Comparison of ENCODE assay signal across 12 cellular contexts in the genomic region with DNA sequence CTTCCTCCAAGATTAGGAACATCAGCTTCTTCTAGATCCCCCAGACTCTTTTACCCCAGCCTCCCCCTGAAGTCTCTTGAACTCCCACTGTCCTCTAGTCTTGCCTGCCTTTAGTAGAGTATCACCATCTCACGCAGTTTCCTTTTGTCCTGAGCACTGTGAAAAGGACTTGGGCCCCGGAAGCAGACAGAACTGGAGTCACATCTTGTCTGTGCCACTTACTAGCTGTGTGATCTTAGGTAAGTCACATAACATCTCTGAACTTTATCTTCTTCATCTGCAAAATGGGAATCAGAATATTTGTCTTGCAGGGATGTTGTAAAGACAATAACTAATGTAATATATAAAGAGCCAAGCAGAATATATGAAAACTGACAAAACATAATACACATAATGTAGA. TPM values are rescaled to one million over a fixed set of nuclear protein-coding genes. Genes with fewer than 3 reads are reported as not detected.
DNase-seq lines count a peak whose midpoint lies in the region; ATAC-seq, FAIRE-seq and TF ChIP-seq lines count a peak whose summit lies in the region.
"Had no signal": no experiment of that assay in that cellular context is flagged by ENCODE, and none has a peak within 500 bp of the region (broad histone marks: within the 10 kb centered on the region; RNA-seq: fewer than 3 reads in every experiment).

No MANE protein-coding gene starts in this region.

- H3K36me3 Mint-ChIP-seq in type B pancreatic cell: no peaks in the 10 kb centered on the region

- no peak overlapping the region for H3K14ac ChIP-seq in trophoblast cell (ENCODE audit: low read length)

- peak overlapping the region; percentile 77 for H3K18ac ChIP-seq in trophoblast cell (ENCODE audit: low read length)

- intact Hi-C loops in GM12878 (cut with micrococcal nuclease; ENCODE audit: unreplicated experiment): no loop called here

- RAD21 ChIA-PET in GM12878 (lab: Charles Lee; ENCODE audit: unreplicated experiment): interaction anchor here (0.7 to 6.7 kb wide), 12 partner anchors 8 to 237 kb away, joined by 3 to 44 read pairs (median 6); partner anchors contain the start of genes TMSB10 and TRABD2A

- peak overlapping the region; percentile 88 for H2BK5ac ChIP-seq in trophoblast cell (ENCODE audit: low read depth, low read length, poor library complexity)

- DNase-seq in GM12878 (ENCODE audit: low read depth, low spot score) (no peak), trophoblast cell (peak in 1 of 2 donors; percentile 39), type B pancreatic cell (ENCODE audit: extremely low spot score, unreplicated experiment) (no peak)
- DNase-seq: amniotic stem cell, NCI-H1417 had no signal

- H3K9me3 ChIP-seq in GM12878 (replicated peaks; ENCODE audit: control insufficient read depth, insufficient read depth, low read length): no peaks in the 10 kb centered on the region
- peaks cover 1% of the 10 kb centered on the region for H3K9me3 ChIP-seq in trophoblast cell (ENCODE audit: insufficient read depth, low read depth, low read length)
- no peaks in the 10 kb centered on the region for H3K9me3 ChIP-seq in gastroesophageal sphincter

- H2BK120ac ChIP-seq in trophoblast cell (ENCODE audit: insufficient read depth, low read length, poor library complexity): peak overlapping the region; percentile 13

- no peak for TF ChIP-seq EP300 in GM12878 (IDR thresholded peaks at IDR 0.05; ENCODE audit: borderline replicate concordance in 1 of 2, control insufficient read depth in 1 of 2, low read depth in 2 of 2, low read length in 2 of 2)
- no peak for TF ChIP-seq EP300 in gastroesophageal sphincter (IDR thresholded peaks at IDR 0.05)

- peak overlapping the region; percentile 59 for H2AK5ac ChIP-seq in trophoblast cell (ENCODE audit: low read length)

- H3K79me1 ChIP-seq in trophoblast cell (ENCODE audit: low read length): peaks cover 11% of the 10 kb centered on the region

- H3K4me3 ChIP-seq in GM12878 (peak overlapping the region; percentile 54), trophoblast cell (ENCODE audit: low read depth, low read length) (no peak overlapping the region), gastroesophageal sphincter (no peak overlapping the region)

- no peak for FAIRE-seq in GM12878 (lab: Jason Lieb, UNC)

- in situ Hi-C loops in GM12878 (cut with MboI): loop anchor here (10.0 kb wide), 1 partner anchor 395 kb away; no protein-coding TSS in a partner anchor

- peak; percentile 9 for ATAC-seq in GM18511 (IDR thresholded peaks at IDR 0.05; ENCODE audit: unreplicated experiment)
- ATAC-seq in HG03175 (IDR thresholded peaks at IDR 0.05; ENCODE audit: unreplicated experiment): peak; percentile 5
- peak; percentile 36 for ATAC-seq in GM12878
- ATAC-seq in gastroesophageal sphincter: no peak
- no peak for ATAC-seq in GM18873 (IDR thresholded peaks at IDR 0.05; ENCODE audit: low FRiP score, unreplicated experiment)
- no peak for ATAC-seq in GM21737 (IDR thresholded peaks at IDR 0.05; ENCODE audit: unreplicated experiment)

- H3K4me1 ChIP-seq in GM12878 (ENCODE audit: control insufficient read depth, insufficient read depth, low read length) (peaks cover 19% of the 10 kb centered on the region), trophoblast cell (ENCODE audit: control insufficient read depth in 1 of 2, insufficient read depth in 2 of 2, low read length in 2 of 2) (peaks cover 14 to 17% of the 10 kb centered on the region in 2 experiments), gastroesophageal sphincter (no peaks in the 10 kb centered on the region)
- H3K4me1 ChIP-seq: parathyroid adenoma had no signal

- CTCF ChIA-PET in GM12878 (lab: Yijun Ruan, JAX): interaction anchor here (0.8 to 4.1 kb wide), 8 partner anchors 9 to 377 kb away, joined by 3 to 40 read pairs (median 8); partner anchors contain the start of gene TMSB10

- H3K9ac ChIP-seq in GM12878 (ENCODE audit: control insufficient read depth, insufficient read depth, low read length) (peak overlapping the region; percentile 75), trophoblast cell (ENCODE audit: low read length) (no peak overlapping the region)
- H3K9ac ChIP-seq: parathyroid adenoma had no signal

- H3K27ac ChIP-seq in GM12878 (ENCODE audit: control insufficient read depth, insufficient read depth) (peak overlapping the region; percentile 85), trophoblast cell (ENCODE audit: low read depth, low read length) (peak overlapping the region; percentile 81), gastroesophageal sphincter (peak overlapping the region in 2 of 4 donors; percentile 21 to 49)
- H3K27ac ChIP-seq: parathyroid adenoma, SK-N-MC had no signal

- H3K79me2 ChIP-seq in GM12878 (ENCODE audit: control insufficient read depth, insufficient read depth, low read length): no peaks in the 10 kb centered on the region
- H3K79me2 ChIP-seq in trophoblast cell (ENCODE audit: control insufficient read depth, insufficient read depth, low read length, poor library complexity): no peaks in the 10 kb centered on the region
- H3K79me2 ChIP-seq: parathyroid adenoma had no signal

- H3K4me3 Mint-ChIP-seq in type B pancreatic cell: no peak overlapping the region

- no peak overlapping the region for H3K27ac Mint-ChIP-seq in type B pancreatic cell

- TF ChIP-seq CTCF in GM12878 (IDR thresholded peaks at IDR 0.05 in 2 of 3, conservative IDR thresholded peaks at IDR 0.05 in 1 of 3; ENCODE audit: control insufficient read depth in 2 of 3, extremely low read depth in 1 of 3, insufficient read depth in 1 of 3, low read depth in 3 of 3, low read length in 3 of 3) (no peak), gastroesophageal sphincter (IDR thresholded peaks at IDR 0.05) (no peak), type B pancreatic cell (conservative IDR thresholded peaks at IDR 0.05) (no peak)

- H2BK12ac ChIP-seq in trophoblast cell (ENCODE audit: low read length): peak overlapping the region; percentile 55

- TF ChIP-seq RAD21 in GM12878 (IDR thresholded peaks at IDR 0.05; ENCODE audit: insufficient read depth, low read depth, low read length): no peak

- H4K20me1 ChIP-seq in GM12878 (ENCODE audit: control insufficient read depth, insufficient read depth): no peaks in the 10 kb centered on the region

- no peak for TF ChIP-seq POLR2A in GM12878 (IDR thresholded peaks at IDR 0.05; ENCODE audit: low read depth, low read length)
- TF ChIP-seq POLR2A in gastroesophageal sphincter (IDR thresholded peaks at IDR 0.05): no peak

- H3K4ac ChIP-seq in trophoblast cell (ENCODE audit: low read depth, low read length): no peak overlapping the region

- peak overlapping the region; percentile 58 for H4K91ac ChIP-seq in trophoblast cell (ENCODE audit: low read depth, low read length)

- BruUV-seq in GM12878 (replicated peaks; lab: Mats Ljungman, UMichigan): TSS peak; percentile 66

- no peak overlapping the region for H3K23ac ChIP-seq in trophoblast cell (ENCODE audit: low read length)

- peaks cover 9% of the 10 kb centered on the region for H3K4me1 Mint-ChIP-seq in type B pancreatic cell (ENCODE audit: unreplicated experiment)

- 25% methylated on average over 2 of the region's 2 CpGs for WGBS in GM12878 (ENCODE audit: insufficient coverage, insufficient replicate concordance, low lambda C conversion rate, missing lambda C conversion rate)
- no CpG with 5 or more reads among the region's 2 CpGs for WGBS in trophoblast cell (ENCODE audit: extremely low coverage, insufficient coverage, insufficient read length)
- 100% methylated on average over 1 to 2 of the region's 2 CpGs for WGBS in gastroesophageal sphincter (ENCODE audit: low coverage in 1 of 2), 2 donors

- H3K27me3 ChIP-seq in GM12878 (replicated peaks in 1 of 2; ENCODE audit: control insufficient read depth in 2 of 2, insufficient read depth in 2 of 2, low read length in 1 of 2): no peaks in the 10 kb centered on the region
- H3K27me3 ChIP-seq in trophoblast cell (ENCODE audit: insufficient read depth, low read length): no peaks in the 10 kb centered on the region
- no peaks in the 10 kb centered on the region for H3K27me3 ChIP-seq in gastroesophageal sphincter

- H4K12ac ChIP-seq in trophoblast cell (ENCODE audit: low read depth, low read length): no peak overlapping the region

- peak overlapping the region; percentile 33 for H4K8ac ChIP-seq in trophoblast cell (ENCODE audit: low read depth, low read length)

- peak overlapping the region; percentile 95 for H2AFZ ChIP-seq in GM12878 (ENCODE audit: control insufficient read depth, low read depth, low read length)
- H2AFZ ChIP-seq in trophoblast cell (ENCODE audit: insufficient read depth, low read length, poor library complexity): no peak overlapping the region

- no peaks in the 10 kb centered on the region for H3K9me3 Mint-ChIP-seq in type B pancreatic cell

- POLR2A ChIA-PET in GM12878 (lab: Charles Lee): interaction anchor here (0.7 to 3.7 kb wide), 9 partner anchors 9 to 1188 kb away, joined by 4 to 22 read pairs (median 7); no protein-coding TSS in a partner anchor

- no peaks in the 10 kb centered on the region for H3K36me3 ChIP-seq in GM12878 (ENCODE audit: control insufficient read depth in 2 of 2, insufficient read depth in 2 of 2, low read length in 1 of 2)
- H3K36me3 ChIP-seq in trophoblast cell (ENCODE audit: control insufficient read depth in 1 of 2, insufficient read depth in 2 of 2, low read length in 2 of 2): no peaks in the 10 kb centered on the region
- H3K36me3 ChIP-seq in gastroesophageal sphincter: no peaks in the 10 kb centered on the region

- H3K27me3 Mint-ChIP-seq in type B pancreatic cell: peaks cover 23% of the 10 kb centered on the region

- H3K4me2 ChIP-seq in GM12878 (ENCODE audit: control insufficient read depth, insufficient read depth): peak overlapping the region; percentile 98
- no peak overlapping the region for H3K4me2 ChIP-seq in trophoblast cell (ENCODE audit: low read length)

- SMC1A ChIA-PET in GM12878 (lab: Charles Lee; ENCODE audit: uncharacterized antibody, unreplicated experiment): interaction anchor here (0.6 to 5.8 kb wide), 15 partner anchors 9 to 430 kb away, joined by 3 to 31 read pairs (median 3); partner anchors contain the start of genes SUCLG1 and TMSB10

RNA-seq across cellular contexts. Expression of gene TRABD2A, which starts 8.4 kb away (rescaled TPM):
- 17.5 and 20.8 TPM in 2 replicates for total RNA-seq in GM12878 (2013; cell fraction: nucleolus; rRNA removed)
- total RNA-seq in GM12878 (2014; rRNA removed): 7.6 and 9.8 TPM in 2 replicates
- total RNA-seq in GM12878 (2014; rRNA removed; fragmentation: Illumina TruSeq; extraction: Trizol): 4.7 and 5.1 TPM in 2 replicates
- 5.0 and 5.7 TPM in 2 replicates for total RNA-seq in GM12878 (2021)
- polyA plus RNA-seq in GM12878 (2011; ENCODE audit: low read depth): 0.21 TPM
- 1.9 and 2.0 TPM in 2 replicates for polyA plus RNA-seq in GM12878 (2011; rRNA removed)
- 1.8 and 2.0 TPM in 2 replicates for polyA plus RNA-seq in GM12878 (2011; cell fraction: cytosol; rRNA removed)
- 3.2 and 3.3 TPM in 2 replicates for polyA plus RNA-seq in GM12878 (2011; cell fraction: nucleus; rRNA removed)
- 0.39 and 0.49 TPM in 2 replicates for polyA plus RNA-seq in GM12878 (2012)
- 5.2 and 5.3 TPM in 2 replicates for polyA plus RNA-seq in GM12878 (2014; fragmentation: Illumina TruSeq; extraction: Trizol)
- polyA plus RNA-seq in GM12878 (2014; fragmentation: Nextera tagmentation; extraction: Ambion mirVana): 1 to 10 TPM; 1.4 to 2.3 TPM
- polyA plus RNA-seq in GM12878 (2014; rRNA removed): 6.1 and 6.6 TPM in 2 replicates
- polyA plus RNA-seq in GM12878 (2016; fragmentation: Nextera tagmentation; extraction: Ambion mirVana): 1 to 10 TPM; 3.0 to 3.1 TPM
- polyA minus RNA-seq in GM12878 (2011; rRNA and poly(A)+ RNA removed): 3.1 TPM in 2 replicates
- polyA minus RNA-seq in GM12878 (2011; cell fraction: cytosol; rRNA and poly(A)+ RNA removed): 1.4 TPM in 1 of 2 replicates, not detected in the other
- 3.4 and 3.9 TPM in 2 replicates for polyA minus RNA-seq in GM12878 (2011; cell fraction: nucleus; rRNA and poly(A)+ RNA removed)
- polyA plus RNA-seq in trophoblast cell (2013): 10.7 and 12.4 TPM in 2 replicates
- total RNA-seq in gastroesophageal sphincter: 1 to 10 TPM in 2 of 4 donors, under 1 TPM in 2; 0.47 to 2.7 (median 1.4) TPM
- 2.1 and 3.3 TPM in 2 replicates for total RNA-seq in type B pancreatic cell (ENCODE audit: low replicate concordance)

RNA-seq across cellular contexts. Expression of gene TMSB10, which starts 16.1 kb away (rescaled TPM):
- total RNA-seq in GM12878 (2013; cell fraction: nucleolus; rRNA removed): 67.1 and 76.3 TPM in 2 replicates
- total RNA-seq in GM12878 (2014; rRNA removed) (3,507 and 4,221 TPM in 2 replicates), GM12878 (2014; rRNA removed; fragmentation: Illumina TruSeq; extraction: Trizol) (4,753 and 4,822 TPM in 2 replicates), GM12878 (2021) (2,058 and 2,139 TPM in 2 replicates), gastroesophageal sphincter (1,000 to 10,000 TPM in 3 of 4 donors, 100 to 1,000 TPM in 1; 797 to 2,612 (median 1,708) TPM), type B pancreatic cell (ENCODE audit: low replicate concordance) (1,269 and 1,391 TPM in 2 replicates)
- polyA plus RNA-seq in GM12878 (2011; ENCODE audit: low read depth): 6,013 TPM
- polyA plus RNA-seq in GM12878 (2011; rRNA removed) (1,406 and 1,750 TPM in 2 replicates), GM12878 (2014; fragmentation: Illumina TruSeq; extraction: Trizol) (3,467 and 4,619 TPM in 2 replicates), GM12878 (2014; fragmentation: Nextera tagmentation; extraction: Ambion mirVana) (1,000 to 10,000 TPM; 2,817 to 3,116 TPM), GM12878 (2014; rRNA removed) (3,894 and 4,860 TPM in 2 replicates), GM12878 (2016; fragmentation: Nextera tagmentation; extraction: Ambion mirVana) (1,000 to 10,000 TPM; 3,322 to 3,441 TPM)
- polyA plus RNA-seq in GM12878 (2011; cell fraction: cytosol; rRNA removed): 3,271 and 3,283 TPM in 2 replicates
- polyA plus RNA-seq in GM12878 (2011; cell fraction: nucleus; rRNA removed): 1,725 and 2,378 TPM in 2 replicates
- 2,269 and 3,344 TPM in 2 replicates for polyA plus RNA-seq in GM12878 (2012)
- 292 and 578 TPM in 2 replicates for polyA minus RNA-seq in GM12878 (2011; rRNA and poly(A)+ RNA removed)
- 348 and 356 TPM in 2 replicates for polyA minus RNA-seq in GM12878 (2011; cell fraction: cytosol; rRNA and poly(A)+ RNA removed)
- polyA minus RNA-seq in GM12878 (2011; cell fraction: nucleus; rRNA and poly(A)+ RNA removed): 66.1 and 66.3 TPM in 2 replicates
- polyA plus RNA-seq in trophoblast cell (2013): 2,539 and 2,657 TPM in 2 replicates

Comparison
In these comparisons a context has a peak if more than half of its experiments do, and no peak if none do; other contexts are left out.
1. ATAC-seq: peak in GM18511 (single experiment), HG03175 (single experiment) and GM12878 (single experiment); none in gastroesophageal sphincter (single experiment), GM18873 (single experiment) and GM21737 (single experiment).